In the genomic region with DNA sequence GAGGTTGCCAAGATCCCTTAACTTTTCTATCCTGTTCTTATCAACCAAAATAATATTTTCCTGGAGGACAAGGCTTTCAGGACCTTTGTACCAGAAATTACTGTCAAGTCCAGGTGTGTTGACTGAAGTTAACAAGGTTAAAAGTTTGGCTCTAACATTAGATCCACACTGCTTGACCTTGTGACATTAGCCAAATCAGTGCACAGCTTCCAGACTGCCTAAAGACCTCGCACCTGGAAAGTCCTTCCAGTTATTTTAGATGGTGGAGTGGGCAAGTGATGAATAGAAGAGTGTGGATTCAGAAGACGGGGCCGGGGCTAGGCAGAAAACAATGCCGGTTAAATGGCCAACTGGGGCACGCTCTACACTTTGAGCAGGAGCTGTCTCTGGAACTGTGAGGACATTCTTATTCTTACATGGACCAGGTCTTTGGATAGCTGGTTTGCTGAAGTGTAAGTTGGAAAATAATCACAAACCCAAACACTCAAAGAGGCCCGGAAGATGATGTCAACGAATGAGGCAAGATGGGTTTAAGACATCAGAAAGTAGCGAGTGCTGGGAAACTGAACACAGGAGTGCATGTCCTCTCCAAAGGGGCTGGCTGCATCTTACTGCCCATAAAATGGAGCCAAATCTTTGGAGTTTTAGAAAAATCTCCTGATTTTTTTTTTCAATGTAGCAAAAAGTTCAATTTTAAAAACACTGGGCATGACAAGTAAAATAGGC, we compare ENCODE assay signal across 10 cellular contexts. TPM values are rescaled to one million over a fixed set of nuclear protein-coding genes. Genes with fewer than 3 reads are reported as not detected.
DNase-seq lines count a peak whose midpoint lies in the region; ATAC-seq and TF ChIP-seq lines count a peak whose summit lies in the region.
"Had no signal": no experiment of that assay in that cellular context is flagged by ENCODE, and none has a peak within 500 bp of the region (broad histone marks: within the 10 kb centered on the region; RNA-seq: fewer than 3 reads in every experiment).

No MANE protein-coding gene starts in this region.

- POLR2A ChIA-PET in AG04450 (lab: Yijun Ruan, JAX), result interaction anchor here (1.0 to 3.1 kb wide), 4 partner anchors 12 to 242 kb away, joined by 3 to 15 read pairs (median 7); a partner anchor contains a TSS

- CTCF ChIA-PET in AG04450 (lab: Charles Lee), result interaction anchor here (0.6 to 7.8 kb wide), 30 partner anchors 9 to 607 kb away, joined by 3 to 100 read pairs (median 6); no protein-coding TSS in a partner anchor

- intact Hi-C loops in prostate gland (cut with DNase I), result loop anchor here (5.0 to 10.0 kb wide), 8 partner anchors 88 to 912 kb away; a partner anchor contains a TSS

- H3K4me3 ChIP-seq in AG04450 (ENCODE audit: low read depth, low read length) (no peak overlapping the region), SJCRH30 (no peak overlapping the region), prostate gland (no peak overlapping the region)
- H3K4me3 ChIP-seq: MG63 had no signal

- no peaks in the 10 kb centered on the region for H3K27me3 ChIP-seq in AG04450 (ENCODE audit: control insufficient read depth, insufficient read depth, low read length)
- H3K27me3 ChIP-seq in SJCRH30, result no peaks in the 10 kb centered on the region
- H3K27me3 ChIP-seq in prostate gland (replicated peaks; ENCODE audit: insufficient read depth), result no peaks in the 10 kb centered on the region
- H3K27me3 ChIP-seq: MG63 had no signal

- no peaks in the 10 kb centered on the region for H3K9me3 ChIP-seq in AG04450 (ENCODE audit: control insufficient read depth, insufficient read depth, low read length)
- no peaks in the 10 kb centered on the region for H3K9me3 ChIP-seq in SJCRH30 (replicated peaks)
- H3K9me3 ChIP-seq in prostate gland, result no peaks in the 10 kb centered on the region
- H3K9me3 ChIP-seq: MG63 had no signal

- ATAC-seq in HG02970 (IDR thresholded peaks at IDR 0.05; ENCODE audit: low FRiP score, unreplicated experiment), result no peak

- no peak for DNase-seq in AG04450 (ENCODE audit: low read depth, low spot score)
- no peak for DNase-seq in SJCRH30
- DNase-seq in fibroblast of gingiva (ENCODE audit: low read depth), result peak; percentile 68
- no peak for DNase-seq in prostate gland (ENCODE audit: low spot score)
- DNase-seq in stimulated activated CD4-positive, alpha-beta T cell treated with anti-CD3 and anti-CD28 coated beads, Interleukin-15, amount 100 ng/mL, for 24 hours, result no peak
- no peak for DNase-seq in iPS-NIHi11 (ENCODE audit: low spot score)
- DNase-seq in Ammon's horn (ENCODE audit: low spot score), result no peak
- DNase-seq: MG63; stimulated activated CD4-positive, alpha-beta T cell treated with anti-CD3 and anti-CD28 coated beads, Interleukin-4, amount 100 ng/mL, for 24 hours had no signal

- peak overlapping the region; percentile 82 for H3K27ac ChIP-seq in AG04450 (ENCODE audit: low read depth, low read length)
- peak overlapping the region; percentile 39 for H3K27ac ChIP-seq in SJCRH30
- peak overlapping the region; percentile 27 to 28 for H3K27ac ChIP-seq in prostate gland

- WGBS in prostate gland, result 76% methylated on average over 8 of the region's 8 CpGs

- TF ChIP-seq POLR2A in prostate gland (IDR thresholded peaks at IDR 0.05), result no peak

- TF ChIP-seq CTCF in AG04450 (IDR thresholded peaks at IDR 0.05; ENCODE audit: low read depth, low read length), result no peak
- no peak for TF ChIP-seq CTCF in prostate gland (IDR thresholded peaks at IDR 0.05)

- peaks cover 18% of the 10 kb centered on the region for H3K36me3 ChIP-seq in SJCRH30
- no peaks in the 10 kb centered on the region for H3K36me3 ChIP-seq in prostate gland

- H3K4me1 ChIP-seq in SJCRH30 (peaks cover 27% of the 10 kb centered on the region), prostate gland (replicated peaks) (no peaks in the 10 kb centered on the region)

RNA-seq across cellular contexts. Expression of a gene that starts 56.3 kb away (rescaled TPM):
- polyA plus RNA-seq in AG04450 (2011; rRNA removed), result 25.1 and 26.9 TPM in 2 replicates
- polyA minus RNA-seq in AG04450 (2011; rRNA and poly(A)+ RNA removed), result 47.8 and 51.5 TPM in 2 replicates
- 28.8 and 34.3 TPM in 2 replicates for total RNA-seq in SJCRH30 (2014; rRNA removed; shearing (Covaris generic))
- total RNA-seq in prostate gland, result 10 to 100 TPM; 14.3 to 20.5 TPM

Comparison
In these comparisons a context has a peak if more than half of its experiments do, and no peak if none do; other contexts are left out.
1. H3K27ac ChIP-seq: peak in every context shown above with its lines; median percentile 82 in AG04450; 39 in SJCRH30; 28 in prostate gland.